In genomic region chr4:170697845-170698244, GRCh38 we compare ENCODE assay signal across 18 cellular contexts.
DNase-seq lines count a peak whose midpoint lies in the region; ATAC-seq and TF ChIP-seq lines count a peak whose summit lies in the region.
"Had no signal": no experiment of that assay in that cellular context is flagged by ENCODE, and none has a peak within 500 bp of the region (broad histone marks: within the 10 kb centered on the region; RNA-seq: fewer than 3 reads in every experiment).

No MANE protein-coding gene starts in this region.

- peaks cover 2% of the 10 kb centered on the region for H3K9me3 Mint-ChIP-seq in activated CD8-positive, alpha-beta memory T cell treated with anti-CD3 and anti-CD28 coated beads, Interleukin-2, amount 10 ng/mL, durations not matched to agents 7 days and 5 days (ENCODE audit: low read depth)

- no peaks in the 10 kb centered on the region for H3K27me3 Mint-ChIP-seq in activated CD8-positive, alpha-beta memory T cell treated with anti-CD3 and anti-CD28 coated beads, Interleukin-2, amount 10 ng/mL, durations not matched to agents 7 days and 5 days
- H3K27me3 Mint-ChIP-seq: CD4-positive, alpha-beta memory T cell had no signal

- H3K4me1 Mint-ChIP-seq in activated CD8-positive, alpha-beta memory T cell treated with anti-CD3 and anti-CD28 coated beads, Interleukin-2, amount 10 ng/mL, durations not matched to agents 7 days and 5 days = no peaks in the 10 kb centered on the region
- H3K4me1 Mint-ChIP-seq: CD4-positive, alpha-beta memory T cell had no signal

- no peak overlapping the region for H3K27ac Mint-ChIP-seq in activated CD8-positive, alpha-beta memory T cell treated with anti-CD3 and anti-CD28 coated beads, Interleukin-2, amount 10 ng/mL, durations not matched to agents 7 days and 5 days
- H3K27ac Mint-ChIP-seq: CD4-positive, alpha-beta memory T cell had no signal

- H3K36me3 Mint-ChIP-seq in activated CD8-positive, alpha-beta memory T cell treated with anti-CD3 and anti-CD28 coated beads, Interleukin-2, amount 10 ng/mL, durations not matched to agents 7 days and 5 days = no peaks in the 10 kb centered on the region
- H3K36me3 Mint-ChIP-seq: CD4-positive, alpha-beta memory T cell had no signal

- no peak overlapping the region for H3K4me3 Mint-ChIP-seq in activated CD8-positive, alpha-beta memory T cell treated with anti-CD3 and anti-CD28 coated beads, Interleukin-2, amount 10 ng/mL, durations not matched to agents 7 days and 5 days
- H3K4me3 Mint-ChIP-seq: CD4-positive, alpha-beta memory T cell had no signal

- no peaks in the 10 kb centered on the region for H3K4me1 ChIP-seq in mucosa of descending colon (ENCODE audit: low read depth)

- TF ChIP-seq CTCF in GM06990 (IDR thresholded peaks at IDR 0.05; ENCODE audit: insufficient read depth, low read length, poor library complexity, severe bottlenecking) (no peak), mucosa of descending colon (IDR thresholded peaks at IDR 0.05) (no peak)

- peak overlapping the region; percentile 46 for H3K4me3 ChIP-seq in GM06990 (replicated peaks; ENCODE audit: low read depth, low read length)
- no peak overlapping the region for H3K4me3 ChIP-seq in mucosa of descending colon
- H3K4me3 ChIP-seq: body of pancreas had no signal

- H3K9me3 ChIP-seq in mucosa of descending colon = no peaks in the 10 kb centered on the region
- H3K9me3 ChIP-seq: body of pancreas had no signal

- intact Hi-C loops in mucosa of descending colon (cut with DNase I, micrococcal nuclease) = no loop called here

- H3K27me3 ChIP-seq in GM06990 (replicated peaks; ENCODE audit: control insufficient read depth, insufficient read depth, low read length) = no peaks in the 10 kb centered on the region
- H3K27me3 ChIP-seq: body of pancreas had no signal

- no peak for DNase-seq in GM06990 (ENCODE audit: extremely low read depth, insufficient read length)
- no peak for DNase-seq in NCI-H128 (lab: John Stamatoyannopoulos, UW; ENCODE audit: unreplicated experiment)
- no peak for DNase-seq in DMS153 treated with DMSO at 0.1 percent for 48 hours (lab: John Stamatoyannopoulos, UW; ENCODE audit: unreplicated experiment)
- no peak for DNase-seq in activated CD8-positive, alpha-beta memory T cell treated with anti-CD3 and anti-CD28 coated beads, Interleukin-2, amount 10 ng/mL, durations not matched to agents 7 days and 5 days
- no peak for DNase-seq in mucosa of descending colon
- DNase-seq: activated gamma-delta T cell treated with Interleukin-2 at 50 U/mL for 16 hours; body of pancreas; CD4-positive, alpha-beta memory T cell; GF-D8; mesendoderm; NCI-H1048; NCI-H2171; occipital lobe; substantia nigra had no signal

- CTCF ChIA-PET in activated CD8-positive, alpha-beta memory T cell treated with anti-CD3 and anti-CD28 coated beads, Interleukin-2, amount 10 ng/mL, durations not matched to agents 7 days and 5 days (lab: Charles Lee) = no interaction called here

- H3K36me3 ChIP-seq in GM06990 (ENCODE audit: control insufficient read depth, insufficient read depth, low read length) = no peaks in the 10 kb centered on the region
- H3K36me3 ChIP-seq in mucosa of descending colon (ENCODE audit: low read depth) = no peaks in the 10 kb centered on the region

- ATAC-seq in GM19328 (IDR thresholded peaks at IDR 0.05; ENCODE audit: unreplicated experiment) (peak; percentile 39), HG02852 (IDR thresholded peaks at IDR 0.05; ENCODE audit: unreplicated experiment) (peak; percentile 54), HG03442 (IDR thresholded peaks at IDR 0.05; ENCODE audit: unreplicated experiment) (peak; percentile 33), mucosa of descending colon (no peak)
- ATAC-seq in activated CD8-positive, alpha-beta memory T cell treated with anti-CD3 and anti-CD28 coated beads, Interleukin-2, amount 10 ng/mL, durations not matched to agents 7 days and 5 days = no peak
- ATAC-seq: body of pancreas, HepG2 had no signal

Comparison
In these comparisons a context has a peak if more than half of its experiments do, and no peak if none do; other contexts are left out.
1. ATAC-seq: peak in GM19328 (single experiment), HG02852 (single experiment) and HG03442 (single experiment); none in activated CD8-positive, alpha-beta memory T cell treated with anti-CD3 and anti-CD28 coated beads, Interleukin-2, amount 10 ng/mL, durations not matched to agents 7 days and 5 days (single experiment) and mucosa of descending colon (single experiment).